Comparison of ENCODE assay signal across 8 cellular contexts in genomic region chr3:115658337-115659181, GRCh38. TPM values are rescaled to one million over a fixed set of nuclear protein-coding genes. Genes with fewer than 3 reads are reported as not detected.
A peak's percentile ranks its signal among the peaks of the same experiment; 100 is the strongest.
DNase-seq lines count a peak whose midpoint lies in the region; ATAC-seq lines count a peak whose summit lies in the region.

No MANE protein-coding gene starts in this region.

- peak overlapping the region; percentile 92 for H3K27ac Mint-ChIP-seq in activated naive CD4-positive, alpha-beta T cell treated with anti-CD3 and anti-CD28 coated beads, Interleukin-2, amount 10 ng/mL, durations not matched to agents 7 days and 5 days

- H3K4me1 ChIP-seq in SJCRH30: peaks cover 4% of the 10 kb centered on the region; the same call in 1 of the 2 replicates

- peaks cover 28% of the 10 kb centered on the region for H3K4me1 Mint-ChIP-seq in activated naive CD4-positive, alpha-beta T cell treated with anti-CD3 and anti-CD28 coated beads, Interleukin-2, amount 10 ng/mL, durations not matched to agents 7 days and 5 days

- H3K9me3 Mint-ChIP-seq in activated naive CD4-positive, alpha-beta T cell treated with anti-CD3 and anti-CD28 coated beads, Interleukin-2, amount 10 ng/mL, durations not matched to agents 7 days and 5 days: no peaks in the 10 kb centered on the region

- peak overlapping the region; percentile 66 for H3K27ac ChIP-seq in SJCRH30

- no peaks in the 10 kb centered on the region for H3K27me3 ChIP-seq in SJCRH30

- peaks cover 11% of the 10 kb centered on the region for H3K27me3 Mint-ChIP-seq in activated naive CD4-positive, alpha-beta T cell treated with anti-CD3 and anti-CD28 coated beads, Interleukin-2, amount 10 ng/mL, durations not matched to agents 7 days and 5 days

- no peaks in the 10 kb centered on the region for H3K36me3 Mint-ChIP-seq in activated naive CD4-positive, alpha-beta T cell treated with anti-CD3 and anti-CD28 coated beads, Interleukin-2, amount 10 ng/mL, durations not matched to agents 7 days and 5 days

- no peaks in the 10 kb centered on the region for H3K36me3 ChIP-seq in SJCRH30

- peak; percentile 86 for ATAC-seq in GM21737 (IDR thresholded peaks at IDR 0.05; ENCODE audit: unreplicated experiment)

- no peaks in the 10 kb centered on the region for H3K9me3 ChIP-seq in SJCRH30 (replicated peaks)

- CTCF ChIA-PET in activated naive CD4-positive, alpha-beta T cell treated with anti-CD3 and anti-CD28 coated beads, Interleukin-2, amount 10 ng/mL, durations not matched to agents 7 days and 5 days (lab: Charles Lee): interaction anchor here (1.0 kb wide), 1 partner anchor 125 kb away, joined by 3 read pairs; no protein-coding TSS in a partner anchor

- peak overlapping the region; percentile 93 for H3K4me3 Mint-ChIP-seq in activated naive CD4-positive, alpha-beta T cell treated with anti-CD3 and anti-CD28 coated beads, Interleukin-2, amount 10 ng/mL, durations not matched to agents 7 days and 5 days

- DNase-seq in DMS79 treated with DMSO at 0.1 percent for 48 hours (lab: John Stamatoyannopoulos, UW) (peak; percentile 88), KBM-7 (peak; percentile 63), SJCRH30 (peak; percentile 76 to 81), globus pallidus (ENCODE audit: low spot score) (peak; percentile 67), nucleus accumbens (lab: John Stamatoyannopoulos, UW) (peak in 50 of 56 donors; percentile 3 to 80 (median 46)), superior temporal gyrus (ENCODE audit: extremely low spot score) (peak; percentile 70)
- peak; percentile 76 for DNase-seq in activated naive CD4-positive, alpha-beta T cell treated with anti-CD3 and anti-CD28 coated beads, Interleukin-2, amount 10 ng/mL, durations not matched to agents 7 days and 5 days

- in situ Hi-C loops in KBM-7 (cut with MboI; ENCODE audit: low pct_unique_long_range_greater_than_20kb, low sequenced_read_pairs): no loop called here

- H3K4me3 ChIP-seq in SJCRH30: peak overlapping the region; percentile 66

RNA-seq across cellular contexts. Expression of gene GAP43, which starts 35.2 kb away (rescaled TPM):
- not detected in 2 replicates for total RNA-seq in SJCRH30 (2014; rRNA removed; shearing (Covaris generic))

Comparison
In these comparisons a context has a peak if more than half of its experiments do, and no peak if none do; other contexts are left out.
1. Peak in every context shown above with its lines: DNase-seq, ATAC-seq, H3K4me3 ChIP-seq and H3K27ac ChIP-seq.